In the genomic region with DNA sequence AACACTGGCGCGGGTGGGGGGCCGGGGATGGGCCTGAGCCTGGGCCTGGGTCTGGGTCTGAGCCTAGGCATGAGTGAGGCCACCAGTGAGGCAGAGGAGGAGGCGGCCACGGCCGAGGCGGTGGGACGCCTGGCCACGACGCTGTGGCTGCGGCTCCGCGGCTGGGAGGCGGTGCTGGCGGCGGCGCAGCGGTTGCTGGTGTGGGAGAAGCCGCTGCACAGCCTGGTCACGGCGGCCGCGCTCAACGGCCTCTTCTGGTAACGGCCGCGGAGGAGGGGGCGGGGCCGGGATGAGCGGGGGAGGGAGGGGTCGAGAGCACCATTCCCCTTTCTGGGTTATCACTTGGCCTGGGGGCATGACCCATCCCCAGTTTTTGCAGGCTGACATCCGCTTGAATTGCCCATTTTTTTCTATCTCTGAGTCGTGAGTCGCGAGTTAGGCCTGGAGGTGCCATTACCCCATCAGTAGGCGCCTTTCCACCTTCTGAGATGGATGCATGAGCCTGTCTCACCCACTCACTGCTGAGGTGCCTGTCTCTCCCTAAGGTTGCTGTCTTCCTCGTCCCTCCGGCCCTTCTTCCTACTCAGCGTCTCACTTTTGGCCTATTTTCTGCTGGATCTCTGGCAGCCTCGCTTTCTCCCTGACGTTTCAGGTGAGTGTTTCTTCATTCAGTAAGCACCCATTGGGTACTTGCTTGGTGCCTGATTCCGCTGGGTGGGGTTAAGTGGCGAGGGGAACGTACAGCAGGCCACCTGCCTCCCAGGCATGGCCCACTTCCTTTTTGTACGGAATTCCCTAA, we compare ENCODE assay signal across 8 cellular contexts. TPM values are rescaled to one million over a fixed set of nuclear protein-coding genes. Genes with fewer than 3 reads are reported as not detected.
A peak's percentile ranks its signal among the peaks of the same experiment; 100 is the strongest.
DNase-seq lines count a peak whose midpoint lies in the region; ATAC-seq lines count a peak whose summit lies in the region.

No MANE protein-coding gene starts in this region.

- peaks cover 17% of the 10 kb centered on the region for H3K79me1 ChIP-seq in trophoblast cell (ENCODE audit: low read length)

- intact Hi-C loops in Right ventricle myocardium superior (cut with DNase I) = loop anchor here (5.0 kb wide), 2 partner anchors 39 to 119 kb away; partner anchors contain the start of gene ABCB6

- ATAC-seq in HG02763 (IDR thresholded peaks at IDR 0.05; ENCODE audit: unreplicated experiment) (peak; percentile 27), Right ventricle myocardium superior (ENCODE audit: poor library complexity) (peak; percentile 6), GM19324 (IDR thresholded peaks at IDR 0.05; ENCODE audit: low FRiP score, unreplicated experiment) (no peak)

- H3K4me1 ChIP-seq in NT2/D1 (ENCODE audit: insufficient read depth, insufficient read length) (no peaks in the 10 kb centered on the region), trophoblast cell (ENCODE audit: control insufficient read depth in 1 of 2, insufficient read depth in 2 of 2, low read length in 2 of 2) (peaks cover 3 to 9% of the 10 kb centered on the region in 2 experiments)

- peak overlapping the region; percentile 92 for H3K18ac ChIP-seq in trophoblast cell (ENCODE audit: low read length)

- H2BK12ac ChIP-seq in trophoblast cell (ENCODE audit: low read length) = no peak overlapping the region

- peak overlapping the region; percentile 73 for H3K4ac ChIP-seq in trophoblast cell (ENCODE audit: low read depth, low read length)

- H3K36me3 ChIP-seq in NT2/D1 (ENCODE audit: insufficient read depth, insufficient read length, low read length) (peaks cover 61% of the 10 kb centered on the region), trophoblast cell (ENCODE audit: control insufficient read depth in 1 of 2, insufficient read depth in 2 of 2, low read length in 2 of 2) (peaks cover 40 to 47% of the 10 kb centered on the region in 2 experiments)

- WGBS in trophoblast cell (ENCODE audit: extremely low coverage, insufficient coverage, insufficient read length) = no CpG with 5 or more reads among the region's 45 CpGs

- peak overlapping the region; percentile 22 for H4K12ac ChIP-seq in trophoblast cell (ENCODE audit: low read depth, low read length)

- peak overlapping the region; percentile 95 for H3K27ac ChIP-seq in trophoblast cell (ENCODE audit: low read depth, low read length)

- peak overlapping the region; percentile 86 for H3K4me3 ChIP-seq in NT2/D1 (ENCODE audit: insufficient read length, low read depth)
- peak overlapping the region; percentile 99 for H3K4me3 ChIP-seq in trophoblast cell (ENCODE audit: low read depth, low read length)

- H3K9me3 ChIP-seq in NT2/D1 (ENCODE audit: insufficient read depth, low read length) (no peaks in the 10 kb centered on the region), trophoblast cell (ENCODE audit: insufficient read depth, low read depth, low read length) (no peaks in the 10 kb centered on the region)

- peak overlapping the region; percentile 92 for H4K8ac ChIP-seq in trophoblast cell (ENCODE audit: low read depth, low read length)

- peak overlapping the region; percentile 85 for H3K4me2 ChIP-seq in trophoblast cell (ENCODE audit: low read length)

- H4K91ac ChIP-seq in trophoblast cell (ENCODE audit: low read depth, low read length) = peak overlapping the region; percentile 89

- H3K9ac ChIP-seq in NT2/D1 (ENCODE audit: insufficient read length, low read depth) (peak overlapping the region; percentile 93), trophoblast cell (ENCODE audit: low read length) (peak overlapping the region; percentile 82)

- peak overlapping the region; percentile 50 for H2AK5ac ChIP-seq in trophoblast cell (ENCODE audit: low read length)

- no peaks in the 10 kb centered on the region for H3K27me3 ChIP-seq in NT2/D1 (ENCODE audit: insufficient read depth, insufficient read length)
- H3K27me3 ChIP-seq in trophoblast cell (ENCODE audit: insufficient read depth, low read length) = no peaks in the 10 kb centered on the region

- peak overlapping the region; percentile 65 for H2BK120ac ChIP-seq in trophoblast cell (ENCODE audit: insufficient read depth, low read length, poor library complexity)

- peak; percentile 33 for DNase-seq in NCI-H2196 (lab: John Stamatoyannopoulos, UW; ENCODE audit: unreplicated experiment)
- DNase-seq in NCI-H2196 treated with DMSO at 0.1 percent for 48 hours (lab: John Stamatoyannopoulos, UW; ENCODE audit: unreplicated experiment) = no peak
- DNase-seq in NT2/D1 (ENCODE audit: low read depth, low spot score) = no peak
- DNase-seq in activated naive CD4-positive, alpha-beta T cell treated with anti-CD3 and anti-CD28 coated beads, Interleukin-2, amount 50 U/mL, for 16 hours = peak; percentile 37
- peak; percentile 78 for DNase-seq in Right ventricle myocardium superior
- peak; percentile 7 to 46 for DNase-seq in trophoblast cell

- no peak overlapping the region for H3K23ac ChIP-seq in trophoblast cell (ENCODE audit: low read length)

- peaks cover 7% of the 10 kb centered on the region for H3K79me2 ChIP-seq in trophoblast cell (ENCODE audit: control insufficient read depth, insufficient read depth, low read length, poor library complexity)

- H2AFZ ChIP-seq in trophoblast cell (ENCODE audit: insufficient read depth, low read length, poor library complexity) = peak overlapping the region; percentile 89

- H3K14ac ChIP-seq in trophoblast cell (ENCODE audit: low read length) = peak overlapping the region; percentile 92

- peak overlapping the region; percentile 71 for H2BK5ac ChIP-seq in trophoblast cell (ENCODE audit: low read depth, low read length, poor library complexity)

RNA-seq across cellular contexts. Expression of gene RETREG2, which starts 0.5 kb away (rescaled TPM):
- 36.8 TPM for total RNA-seq in Right ventricle myocardium superior
- 35.0 and 38.2 TPM in 2 replicates for polyA plus RNA-seq in trophoblast cell (2013)

RNA-seq across cellular contexts. Expression of gene CNPPD1, which starts 1.9 kb away (rescaled TPM):
- total RNA-seq in Right ventricle myocardium superior = 69.3 TPM
- 18.0 and 19.3 TPM in 2 replicates for polyA plus RNA-seq in trophoblast cell (2013)

RNA-seq across cellular contexts. Expression of gene SLC23A3, which starts 8.7 kb away (rescaled TPM):
- 1.4 TPM for total RNA-seq in Right ventricle myocardium superior
- polyA plus RNA-seq in trophoblast cell (2013) = 0.18 and 0.40 TPM in 2 replicates

RNA-seq across cellular contexts. Expression of gene NHEJ1, which starts 18.0 kb away (rescaled TPM):
- total RNA-seq in Right ventricle myocardium superior = 7.5 TPM
- polyA plus RNA-seq in trophoblast cell (2013) = 8.6 TPM in 2 replicates

RNA-seq across cellular contexts. Expression of gene ZFAND2B, which starts 28.0 kb away (rescaled TPM):
- total RNA-seq in Right ventricle myocardium superior = 21.3 TPM
- polyA plus RNA-seq in trophoblast cell (2013) = 26.1 and 26.8 TPM in 2 replicates

Comparison
In these comparisons a context has a peak if more than half of its experiments do, and no peak if none do; other contexts are left out.
1. DNase-seq: peak in NCI-H2196 (single experiment), activated naive CD4-positive, alpha-beta T cell treated with anti-CD3 and anti-CD28 coated beads, Interleukin-2, amount 50 U/mL, for 16 hours (single experiment), Right ventricle myocardium superior (single experiment) and trophoblast cell (2 of 2); none in NCI-H2196 treated with DMSO at 0.1 percent for 48 hours (single experiment) and NT2/D1 (single experiment).